29 cellular contexts compared by ENCODE assay signal in the genomic region with DNA sequence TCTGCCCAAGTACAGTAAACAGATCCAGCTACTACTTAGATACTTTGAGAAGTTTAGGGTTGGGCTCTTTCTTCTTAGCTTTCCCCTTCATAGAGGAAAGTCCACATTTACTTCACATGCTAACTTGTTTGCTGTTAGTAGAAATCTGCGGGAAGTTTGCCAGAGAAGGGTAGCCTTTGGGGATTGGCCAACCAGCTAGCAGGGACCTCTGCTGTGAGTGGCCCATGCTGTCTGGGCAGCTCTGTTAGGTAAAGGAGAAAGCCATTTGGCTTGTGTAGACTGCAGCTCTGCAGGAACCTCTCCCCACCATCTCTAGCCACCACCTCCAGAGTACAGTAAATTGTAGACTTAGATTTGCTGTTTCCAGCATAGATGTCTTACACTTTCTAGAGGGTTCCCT.
"Had no signal": no experiment of that assay in that cellular context is flagged by ENCODE, and none has a peak within 500 bp of the region (broad histone marks: within the 10 kb centered on the region; RNA-seq: fewer than 3 reads in every experiment).

No MANE protein-coding gene starts in this region.

- H3K4me1 Mint-ChIP-seq: naive B cell; nephron; stimulated activated memory B cell treated with anti-CD40 and anti-IgM and Interleukin-4, amounts not matched to agents 10 μg/mL and 1 μg/mL and 100 μg/mL, for 72 hours; stimulated activated naive CD8-positive, alpha-beta T cell treated with anti-CD3 and anti-CD28 coated beads, Interleukin-15, amount 100 ng/mL, for 72 hours had no signal

- H3K9me3 Mint-ChIP-seq: nephron; stimulated activated naive CD8-positive, alpha-beta T cell treated with anti-CD3 and anti-CD28 coated beads, Interleukin-15, amount 100 ng/mL, for 72 hours had no signal

- H3K27me3 ChIP-seq: right lobe of liver, sigmoid colon, thyroid gland, tibial nerve, upper lobe of left lung, vagina had no signal

- H3K27ac Mint-ChIP-seq: naive B cell; naive thymus-derived CD8-positive, alpha-beta T cell; nephron; progenitor cell of endocrine pancreas; stimulated activated memory B cell treated with anti-CD40 and anti-IgM and Interleukin-4, amounts not matched to agents 10 μg/mL and 1 μg/mL and 100 μg/mL, for 72 hours; stimulated activated naive CD8-positive, alpha-beta T cell treated with anti-CD3 and anti-CD28 coated beads, Interleukin-15, amount 100 ng/mL, for 72 hours had no signal

- ATAC-seq: naive thymus-derived CD8-positive, alpha-beta T cell; psoas muscle; right cardiac atrium; right lobe of liver; stimulated activated memory B cell treated with anti-CD40 and anti-IgM and Interleukin-4, amounts not matched to agents 10 μg/mL and 1 μg/mL and 100 μg/mL, for 72 hours; stimulated activated naive CD8-positive, alpha-beta T cell treated with anti-CD3 and anti-CD28 coated beads, Interleukin-15, amount 100 ng/mL, for 72 hours; stimulated activated naive CD8-positive, alpha-beta T cell treated with anti-CD3 and anti-CD28 coated beads, Interleukin-15, Interleukin-2, amounts not matched to agents 100 U/mL and 50 U/mL, for 24 hours had no signal

- H3K4me3 ChIP-seq: psoas muscle, right lobe of liver, sigmoid colon, spleen, thoracic aorta, thyroid gland, tibial nerve, upper lobe of left lung, vagina had no signal

- H3K36me3 ChIP-seq: neutrophil, right lobe of liver, sigmoid colon, spleen, thoracic aorta, thyroid gland, tibial nerve, upper lobe of left lung, vagina had no signal

- H3K27ac ChIP-seq: neutrophil, parathyroid adenoma, psoas muscle, right lobe of liver, sigmoid colon, spleen, thoracic aorta, thyroid gland, tibial nerve, upper lobe of left lung, vagina had no signal

- H3K36me3 Mint-ChIP-seq: naive B cell; naive thymus-derived CD8-positive, alpha-beta T cell; stimulated activated memory B cell treated with anti-CD40 and anti-IgM and Interleukin-4, amounts not matched to agents 10 μg/mL and 1 μg/mL and 100 μg/mL, for 72 hours had no signal

- H3K4me3 Mint-ChIP-seq: naive B cell; naive thymus-derived CD8-positive, alpha-beta T cell; nephron; stimulated activated memory B cell treated with anti-CD40 and anti-IgM and Interleukin-4, amounts not matched to agents 10 μg/mL and 1 μg/mL and 100 μg/mL, for 72 hours; stimulated activated naive CD8-positive, alpha-beta T cell treated with anti-CD3 and anti-CD28 coated beads, Interleukin-15, amount 100 ng/mL, for 72 hours had no signal

- DNase-seq: naive B cell; naive thymus-derived CD8-positive, alpha-beta T cell; nucleus accumbens; posterior cingulate gyrus; psoas muscle; right cardiac atrium; right lobe of liver; sigmoid colon; small intestine; spleen; stimulated activated CD4-positive, alpha-beta T cell treated with anti-CD3 and anti-CD28 coated beads, Interleukin-12 subunit alpha, Interleukin-12 subunit beta, amount 100 ng/mL, for 4 hours; stimulated activated CD4-positive, alpha-beta T cell treated with anti-CD3 and anti-CD28 coated beads, Interleukin-1b, Interleukin-23, amount 100 ng/mL, for 48 hours; stimulated activated CD4-positive, alpha-beta T cell treated with anti-CD3 and anti-CD28 coated beads, Interleukin-4, amount 100 ng/mL, for 1 hour; stimulated activated CD4-positive, alpha-beta T cell treated with anti-CD3 and anti-CD28 coated beads, Interleukin-4, amount 100 ng/mL, for 4 hours; stimulated activated CD8-positive, alpha-beta memory T cell treated with anti-CD3 and anti-CD28 coated beads, Interleukin-4, amount 100 ng/mL, for 48 hours; stimulated activated naive CD4-positive, alpha-beta T cell; stimulated activated naive CD8-positive, alpha-beta T cell treated with anti-CD3 and anti-CD28 coated beads, Interleukin-15, amount 100 ng/mL, for 72 hours; stimulated activated naive CD8-positive, alpha-beta T cell treated with anti-CD3 and anti-CD28 coated beads, Interleukin-15, Interleukin-2, amounts not matched to agents 100 U/mL and 50 U/mL, for 24 hours; thyroid gland; trophoblast cell; upper lobe of left lung had no signal

- H3K9me3 ChIP-seq: neutrophil, psoas muscle, right lobe of liver, thoracic aorta, thyroid gland, vagina had no signal

- H3K4me1 ChIP-seq: parathyroid adenoma, psoas muscle, spleen, thyroid gland, tibial nerve, vagina had no signal
